Comparison of ENCODE assay signal across 22 cellular contexts in genomic region chr10:122553341-122553740, GRCh38. TPM values are rescaled to one million over a fixed set of nuclear protein-coding genes. Genes with fewer than 3 reads are reported as not detected.
DNase-seq lines count a peak whose midpoint lies in the region; ATAC-seq, FAIRE-seq and TF ChIP-seq lines count a peak whose summit lies in the region.
"Had no signal": no experiment of that assay in that cellular context is flagged by ENCODE, and none has a peak within 500 bp of the region (broad histone marks: within the 10 kb centered on the region; RNA-seq: fewer than 3 reads in every experiment).

No MANE protein-coding gene starts in this region.

- TF ChIP-seq CTCF in right atrium auricular region (IDR thresholded peaks at IDR 0.05) (no peak), bronchial epithelial cell (IDR thresholded peaks at IDR 0.05; ENCODE audit: insufficient read depth, low read length, severe bottlenecking) (no peak), epithelial cell of esophagus (IDR thresholded peaks at IDR 0.05; ENCODE audit: insufficient read depth, low read depth, low read length, missing control alignments) (no peak)

- H3K27ac ChIP-seq in right atrium auricular region = no peak overlapping the region
- H3K27ac ChIP-seq: BLaER1 had no signal

- H3K36me3 ChIP-seq in right atrium auricular region = no peaks in the 10 kb centered on the region
- H3K36me3 ChIP-seq in bronchial epithelial cell (ENCODE audit: control insufficient read depth, insufficient read depth, low read length) = no peaks in the 10 kb centered on the region
- H3K36me3 ChIP-seq: BLaER1 had no signal

- no peaks in the 10 kb centered on the region for H3K4me1 ChIP-seq in right atrium auricular region

- no peaks in the 10 kb centered on the region for H3K9me3 ChIP-seq in right atrium auricular region
- H3K9me3 ChIP-seq: BLaER1 had no signal

- no peak overlapping the region for H3K4me3 ChIP-seq in right atrium auricular region
- H3K4me3 ChIP-seq in bronchial epithelial cell (ENCODE audit: low read depth, low read length) = no peak overlapping the region
- no peak overlapping the region for H3K4me3 ChIP-seq in epithelial cell of esophagus (ENCODE audit: low read length)
- H3K4me3 ChIP-seq: BLaER1 had no signal

- no peak for DNase-seq in Right ventricle myocardium superior
- DNase-seq in right atrium auricular region (ENCODE audit: low spot score) = no peak
- peak; percentile 19 for DNase-seq in bronchial epithelial cell (ENCODE audit: low read depth)
- DNase-seq in epithelial cell of esophagus (ENCODE audit: low read depth) = peak; percentile 26
- DNase-seq in sciatic nerve (ENCODE audit: low spot score) = no peak
- DNase-seq in anterior cingulate cortex (lab: John Stamatoyannopoulos, UW) = no peak
- DNase-seq in medulla oblongata (ENCODE audit: extremely low spot score) = no peak
- DNase-seq: 8988T; CD4-positive, alpha-beta memory T cell; DMS153; DMS79; GDM1; GOT3; H7; IMR-90 had no signal

- ATAC-seq in Right ventricle myocardium superior (ENCODE audit: poor library complexity) (peak; percentile 14), sciatic nerve (peak; percentile 48), HG02588 (IDR thresholded peaks at IDR 0.05; ENCODE audit: unreplicated experiment) (no peak)
- ATAC-seq: HCT116 had no signal

- intact Hi-C loops in Right ventricle myocardium superior (cut with DNase I) (no loop called here), sciatic nerve (cut with DNase I) (no loop called here)

- FAIRE-seq in bronchial epithelial cell (lab: Jason Lieb, UNC) = no peak
- FAIRE-seq: GM12892, GM18507, HTR-8/SVneo had no signal

- no peaks in the 10 kb centered on the region for H3K27me3 ChIP-seq in right atrium auricular region
- peaks cover 2% of the 10 kb centered on the region for H3K27me3 ChIP-seq in bronchial epithelial cell (ENCODE audit: control insufficient read depth, insufficient read depth, low read length)
- H3K27me3 ChIP-seq: BLaER1 had no signal

RNA-seq across cellular contexts. Expression of gene DMBT1, which starts 7.2 kb away (rescaled TPM):
- total RNA-seq in Right ventricle myocardium superior (not detected), right atrium auricular region (under 1 TPM in 1 of 2 donors, not detected in 1; 0.08 TPM), bronchial epithelial cell (not detected in 2 replicates), sciatic nerve (not detected)
- total RNA-seq: A673; CD4-positive, alpha-beta memory T cell had no signal

Comparison
In these comparisons a context has a peak if more than half of its experiments do, and no peak if none do; other contexts are left out.
1. DNase-seq: peak in bronchial epithelial cell (single experiment) and epithelial cell of esophagus (single experiment); none in Right ventricle myocardium superior (single experiment), right atrium auricular region (single experiment), sciatic nerve (single experiment), anterior cingulate cortex (0 of 58) and medulla oblongata (single experiment).